36 cellular contexts compared by ENCODE assay signal in the genomic region with DNA sequence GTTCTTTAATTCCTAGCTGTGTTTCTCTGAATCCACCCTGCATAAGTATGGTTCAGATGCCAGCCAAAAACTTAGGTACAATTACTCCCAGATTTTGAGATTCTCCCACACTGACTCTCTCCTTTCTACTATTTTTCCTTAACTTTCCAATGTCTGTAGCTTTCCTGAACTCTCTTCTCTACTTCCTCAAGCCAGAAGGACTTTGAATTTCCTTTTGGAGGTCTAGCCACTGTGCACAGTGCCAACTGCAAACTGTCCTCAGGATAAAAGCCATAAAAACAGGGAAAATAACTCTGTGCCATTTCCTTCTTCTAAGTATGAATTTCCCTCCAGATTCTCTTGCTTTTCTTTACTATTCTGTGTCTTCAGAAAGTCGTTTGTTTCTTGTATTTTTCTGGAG.
"Had no signal": no experiment of that assay in that cellular context is flagged by ENCODE, and none has a peak within 500 bp of the region (broad histone marks: within the 10 kb centered on the region; RNA-seq: fewer than 3 reads in every experiment).

No MANE protein-coding gene starts in this region.

- H3K9me3 ChIP-seq: adrenal gland, body of pancreas had no signal

- H3K9me3 Mint-ChIP-seq: activated B cell treated with CpG ODN at 0.5 μM for 24 hours; activated CD8-positive, alpha-beta T cell treated with anti-CD3 and anti-CD28 coated beads for 36 hours; activated naive CD8-positive, alpha-beta T cell treated with anti-CD3 and anti-CD28 coated beads, Interleukin-2, amount 50 U/mL, for 24 hours; activated T-cell treated with anti-CD3 and anti-CD28 coated beads, Interleukin-2, amount 50 U/mL, for 4 hours; activated T-helper 17 cell treated with anti-CD3 and anti-CD28 coated beads, Interleukin-2, amount 50 U/mL, for 72 hours; dendritic cell treated with granulocyte-macrophage colony-stimulating factor and Interleukin-4, amounts not matched to agents 40 ng/mL and 50 ng/mL, for 4 days; endodermal cell; T-helper 2 cell treated with Interferon-gamma antibody and Interleukin-4, amounts not matched to agents 5 μg/mL and 100 μg/mL, for 36 hours had no signal

- FAIRE-seq: frontal cortex had no signal

- H3K4me1 ChIP-seq: adrenal gland, body of pancreas had no signal

- H3K27ac ChIP-seq: adrenal gland, body of pancreas, cardiac muscle cell, coronary artery, dorsolateral prefrontal cortex, WERI-Rb-1 had no signal

- H3K27me3 Mint-ChIP-seq: activated B cell treated with CpG ODN at 0.5 μM for 24 hours; activated CD8-positive, alpha-beta T cell treated with anti-CD3 and anti-CD28 coated beads for 36 hours; activated naive CD8-positive, alpha-beta T cell; activated naive CD8-positive, alpha-beta T cell treated with anti-CD3 and anti-CD28 coated beads, Interleukin-2, amount 50 U/mL, for 24 hours; activated T-helper 17 cell treated with anti-CD3 and anti-CD28 coated beads, Interleukin-2, amount 50 U/mL, for 72 hours; dendritic cell treated with granulocyte-macrophage colony-stimulating factor and Interleukin-4, amounts not matched to agents 40 ng/mL and 50 ng/mL, for 4 days; T-helper 17 cell had no signal

- ATAC-seq: activated CD4-positive, CD25-positive, alpha-beta regulatory T cell treated with anti-CD3 and anti-CD28 coated beads, Interleukin-2, amount 50 U/mL, for 24 hours; activated CD8-positive, alpha-beta T cell treated with anti-CD3 and anti-CD28 coated beads for 36 hours; activated naive CD8-positive, alpha-beta T cell treated with anti-CD3 and anti-CD28 coated beads, Interleukin-2, amount 50 U/mL, for 24 hours; activated T-cell treated with anti-CD3 and anti-CD28 coated beads, Interleukin-2, amount 50 U/mL, for 4 hours; activated T-helper 17 cell treated with anti-CD3 and anti-CD28 coated beads, Interleukin-2, amount 50 U/mL, for 72 hours; body of pancreas; esophagus mucosa; T-helper 17 cell had no signal

- H3K27ac Mint-ChIP-seq: activated B cell treated with CpG ODN at 0.5 μM for 24 hours; activated CD8-positive, alpha-beta T cell treated with anti-CD3 and anti-CD28 coated beads for 36 hours; activated naive CD8-positive, alpha-beta T cell; activated naive CD8-positive, alpha-beta T cell treated with anti-CD3 and anti-CD28 coated beads, Interleukin-2, amount 50 U/mL, for 24 hours; activated T-helper 17 cell treated with anti-CD3 and anti-CD28 coated beads, Interleukin-2, amount 50 U/mL, for 72 hours; dendritic cell treated with granulocyte-macrophage colony-stimulating factor and Interleukin-4, amounts not matched to agents 40 ng/mL and 50 ng/mL, for 4 days; endodermal cell; T-helper 17 cell; T-helper 2 cell treated with Interferon-gamma antibody and Interleukin-4, amounts not matched to agents 5 μg/mL and 100 μg/mL, for 36 hours had no signal

- H3K4me3 ChIP-seq: adrenal gland, body of pancreas, cardiac muscle cell, coronary artery, dorsolateral prefrontal cortex had no signal

- H3K27me3 ChIP-seq: adrenal gland, body of pancreas, cardiac muscle cell, dorsolateral prefrontal cortex had no signal

- H3K4me3 Mint-ChIP-seq: activated B cell treated with CpG ODN at 0.5 μM for 24 hours; activated CD8-positive, alpha-beta T cell treated with anti-CD3 and anti-CD28 coated beads for 36 hours; activated naive CD8-positive, alpha-beta T cell; activated naive CD8-positive, alpha-beta T cell treated with anti-CD3 and anti-CD28 coated beads, Interleukin-2, amount 50 U/mL, for 24 hours; activated T-cell treated with anti-CD3 and anti-CD28 coated beads, Interleukin-2, amount 50 U/mL, for 4 hours; activated T-helper 17 cell treated with anti-CD3 and anti-CD28 coated beads, Interleukin-2, amount 50 U/mL, for 72 hours; dendritic cell treated with granulocyte-macrophage colony-stimulating factor and Interleukin-4, amounts not matched to agents 40 ng/mL and 50 ng/mL, for 4 days; endodermal cell; T-helper 17 cell; T-helper 2 cell treated with Interferon-gamma antibody and Interleukin-4, amounts not matched to agents 5 μg/mL and 100 μg/mL, for 36 hours had no signal

- H3K4me1 Mint-ChIP-seq: activated B cell treated with CpG ODN at 0.5 μM for 24 hours; activated naive CD8-positive, alpha-beta T cell treated with anti-CD3 and anti-CD28 coated beads, Interleukin-2, amount 50 U/mL, for 24 hours; activated T-helper 17 cell treated with anti-CD3 and anti-CD28 coated beads, Interleukin-2, amount 50 U/mL, for 72 hours; endodermal cell had no signal

- DNase-seq: activated B cell treated with CpG ODN at 0.5 μM for 24 hours; activated CD4-positive, alpha-beta T cell treated with anti-CD3 and anti-CD28 coated beads for 48 hours; activated CD4-positive, alpha-beta T cell treated with anti-CD3 and anti-CD28 coated beads, Interleukin-2, amount 50 U/mL, for 1 hour; activated CD4-positive, alpha-beta T cell treated with anti-CD3 and anti-CD28 coated beads, Interleukin-2, amount 50 U/mL, for 48 hours; activated CD8-positive, alpha-beta memory T cell treated with anti-CD3 and anti-CD28 coated beads for 24 hours; activated CD8-positive, alpha-beta T cell treated with anti-CD3 and anti-CD28 coated beads for 36 hours; activated effector memory CD4-positive, alpha-beta T cell treated with Interleukin-2 at 50 U/mL for 16 hours; activated gamma-delta T cell treated with Interleukin-2 at 50 U/mL for 16 hours; activated naive CD4-positive, alpha-beta T cell treated with anti-CD3 and anti-CD28 coated beads, Interleukin-2, amount 50 U/mL, for 16 hours; activated naive CD4-positive, alpha-beta T cell treated with Interleukin-2 at 50 U/mL for 16 hours; activated naive CD8-positive, alpha-beta T cell treated with anti-CD3 and anti-CD28 coated beads, Interleukin-2, amount 50 U/mL, for 24 hours; activated T-cell treated with anti-CD3 and anti-CD28 coated beads, Interleukin-2, amount 50 U/mL, for 4 hours; adrenal gland; amygdala; aorta; body of pancreas; central memory CD4-positive, alpha-beta T cell; cerebellar nuclear complex; dorsolateral prefrontal cortex; effector memory CD4-positive, alpha-beta T cell; endodermal cell; foreskin fibroblast; head of caudate nucleus; T-helper 1 cell; T-helper 17 cell; T1000; WERI-Rb-1 had no signal
